In genomic region chr10:112915590-112916572, GRCh38 we compare ENCODE assay signal across 13 cellular contexts. TPM values are rescaled to one million over a fixed set of nuclear protein-coding genes. Genes with fewer than 3 reads are reported as not detected.
A peak's percentile ranks its signal among the peaks of the same experiment; 100 is the strongest.
DNase-seq lines count a peak whose midpoint lies in the region; ATAC-seq and TF ChIP-seq lines count a peak whose summit lies in the region.
"Had no signal": no experiment of that assay in that cellular context is flagged by ENCODE, and none has a peak within 500 bp of the region (broad histone marks: within the 10 kb centered on the region; RNA-seq: fewer than 3 reads in every experiment).

No MANE protein-coding gene starts in this region.

- no CpG with 5 or more reads among the region's 11 CpGs for WGBS in mesendoderm (ENCODE audit: extremely low coverage, insufficient coverage, low lambda C conversion rate)

- no peak overlapping the region for H2BK5ac ChIP-seq in mesendoderm (ENCODE audit: low read length)

- no peak overlapping the region for H2AK5ac ChIP-seq in mesendoderm (ENCODE audit: low read length)

- no peak overlapping the region for H3K23ac ChIP-seq in mesendoderm (ENCODE audit: low read length)

- peaks cover 24% of the 10 kb centered on the region for H3K4me1 Mint-ChIP-seq in chondrocyte (ENCODE audit: low read depth)
- H3K4me1 Mint-ChIP-seq: activated naive CD8-positive, alpha-beta T cell treated with anti-CD3 and anti-CD28 coated beads, Interleukin-2, amount 10 ng/mL, durations not matched to agents 7 days and 5 days; B cell had no signal

- H3K36me3 ChIP-seq in mesendoderm (ENCODE audit: control insufficient read depth, insufficient read depth, low read length): no peaks in the 10 kb centered on the region
- H3K36me3 ChIP-seq: vagina had no signal

- H3K4me3 ChIP-seq in AG10803 (ENCODE audit: low read length) (no peak overlapping the region), mesendoderm (ENCODE audit: low read length) (no peak overlapping the region)
- H3K4me3 ChIP-seq: vagina had no signal

- peaks cover 2% of the 10 kb centered on the region for H3K27me3 ChIP-seq in mesendoderm (ENCODE audit: insufficient read depth, low read length, poor library complexity)
- H3K27me3 ChIP-seq: vagina had no signal

- no peaks in the 10 kb centered on the region for H3K27me3 Mint-ChIP-seq in chondrocyte (ENCODE audit: low read depth)

- no peak overlapping the region for H3K9ac ChIP-seq in mesendoderm (ENCODE audit: low read length)

- no peak overlapping the region for H3K27ac ChIP-seq in mesendoderm (ENCODE audit: low read depth, low read length)
- H3K27ac ChIP-seq: vagina, VCaP had no signal

- no peak overlapping the region for H4K8ac ChIP-seq in mesendoderm (ENCODE audit: low read depth, low read length)

- no peaks in the 10 kb centered on the region for H3K79me2 ChIP-seq in mesendoderm (ENCODE audit: control insufficient read depth, insufficient read depth, low read length)

- no peaks in the 10 kb centered on the region for H3K4me1 ChIP-seq in mesendoderm (ENCODE audit: control insufficient read depth, low read depth, low read length)
- H3K4me1 ChIP-seq: vagina had no signal

- H2BK120ac ChIP-seq in mesendoderm (ENCODE audit: low read depth, low read length): no peak overlapping the region

- no peak overlapping the region for H3K4me2 ChIP-seq in mesendoderm (ENCODE audit: low read length)

- no peak overlapping the region for H3K56ac ChIP-seq in mesendoderm (ENCODE audit: low read length)

- H3K79me1 ChIP-seq in mesendoderm (ENCODE audit: low read length): no peaks in the 10 kb centered on the region

- peak; percentile 43 for ATAC-seq in HG03432 (IDR thresholded peaks at IDR 0.05; ENCODE audit: unreplicated experiment)
- ATAC-seq in HG03095 (IDR thresholded peaks at IDR 0.05; ENCODE audit: unreplicated experiment): no peak
- ATAC-seq in GM18519 (IDR thresholded peaks at IDR 0.05; ENCODE audit: low FRiP score, unreplicated experiment): no peak
- no peak for ATAC-seq in GM19023 (IDR thresholded peaks at IDR 0.05; ENCODE audit: unreplicated experiment)

- H3K36me3 Mint-ChIP-seq in chondrocyte (ENCODE audit: low read depth): no peaks in the 10 kb centered on the region

- H3K9me3 Mint-ChIP-seq in chondrocyte (ENCODE audit: low read depth): no peaks in the 10 kb centered on the region

- H3K27ac Mint-ChIP-seq in chondrocyte (ENCODE audit: unreplicated experiment): peak overlapping the region; percentile 92
- H3K27ac Mint-ChIP-seq: activated naive CD8-positive, alpha-beta T cell treated with anti-CD3 and anti-CD28 coated beads, Interleukin-2, amount 10 ng/mL, durations not matched to agents 7 days and 5 days; B cell had no signal

- TF ChIP-seq CTCF in AG10803 (conservative IDR thresholded peaks at IDR 0.05; ENCODE audit: low read length) (no peak), chondrocyte (IDR thresholded peaks at IDR 0.05) (no peak)

- no peak for TF ChIP-seq POLR2A in erythroblast (IDR thresholded peaks at IDR 0.05; ENCODE audit: low read length)

- H3K18ac ChIP-seq in mesendoderm (ENCODE audit: low read length): no peak overlapping the region

- peak; percentile 24 for DNase-seq in AG10803 (ENCODE audit: low read depth)
- DNase-seq in chondrocyte (ENCODE audit: low spot score): no peak
- DNase-seq in mesendoderm: peak; percentile 50
- no peak for DNase-seq in erythroblast (lab: John Stamatoyannopoulos, UW)
- DNase-seq: activated naive CD8-positive, alpha-beta T cell treated with anti-CD3 and anti-CD28 coated beads, Interleukin-2, amount 10 ng/mL, durations not matched to agents 7 days and 5 days; NCI-H446 had no signal

- H3K4me3 Mint-ChIP-seq in chondrocyte (ENCODE audit: unreplicated experiment): no peak overlapping the region
- H3K4me3 Mint-ChIP-seq: activated naive CD8-positive, alpha-beta T cell treated with anti-CD3 and anti-CD28 coated beads, Interleukin-2, amount 10 ng/mL, durations not matched to agents 7 days and 5 days; B cell had no signal

- H2BK15ac ChIP-seq in mesendoderm (replicated peaks; ENCODE audit: low read depth): no peak overlapping the region

- H4K5ac ChIP-seq in mesendoderm (ENCODE audit: low read length): no peak overlapping the region

- no peak overlapping the region for H3K4ac ChIP-seq in mesendoderm (ENCODE audit: low read depth, low read length)

RNA-seq across cellular contexts. Expression of gene TCF7L2, which starts 34.2 kb away (rescaled TPM):
- 30.9 to 42.3 TPM (median 34.4 TPM) in 3 replicates for total RNA-seq in chondrocyte
- polyA plus RNA-seq in mesendoderm (2013, experiment 1 of 2): 43.5 TPM
- 47.0 TPM for polyA plus RNA-seq in mesendoderm (2013, experiment 2 of 2)

Comparison
In these comparisons a context has a peak if more than half of its experiments do, and no peak if none do; other contexts are left out.
1. DNase-seq: peak in AG10803 (single experiment) and mesendoderm (single experiment); none in chondrocyte (single experiment) and erythroblast (0 of 2).